In the genomic region with DNA sequence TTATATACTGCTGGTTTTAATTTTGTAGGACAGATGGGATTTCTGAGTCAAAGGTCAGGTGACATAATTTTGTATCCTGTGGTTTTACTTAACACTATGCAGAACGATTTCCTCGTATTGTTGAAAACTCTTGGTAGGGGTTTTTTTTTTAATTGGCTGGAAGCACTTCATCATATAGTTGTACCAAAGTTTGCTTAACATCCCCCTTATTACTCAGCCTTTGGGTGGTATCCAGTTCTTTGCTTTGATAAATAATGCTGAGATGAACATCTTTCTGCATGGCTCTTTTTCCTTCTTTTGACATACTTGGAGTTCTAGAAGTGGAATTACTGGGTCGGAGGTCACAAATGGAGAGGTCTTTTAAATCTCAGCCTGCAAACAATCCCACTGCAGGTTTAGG, we compare ENCODE assay signal across 27 cellular contexts.
"Had no signal": no experiment of that assay in that cellular context is flagged by ENCODE, and none has a peak within 500 bp of the region (broad histone marks: within the 10 kb centered on the region; RNA-seq: fewer than 3 reads in every experiment).

No MANE protein-coding gene starts in this region.

- DNase-seq: cortex of kidney; effector memory CD8-positive, alpha-beta T cell; erythroblast; esophagus squamous epithelium; foreskin keratinocyte; heart left ventricle; kidney; mesendoderm; midbrain; naive thymus-derived CD4-positive, alpha-beta T cell; occipital lobe; ovary; posterior cingulate gyrus; psoas muscle; right cardiac atrium; sigmoid colon; spleen; stimulated activated CD4-positive, alpha-beta T cell treated with anti-CD3 and anti-CD28 coated beads, Interleukin-4, amount 100 ng/mL, for 4 hours; stimulated activated naive B cell treated with anti-CD40 and anti-IgM and Interleukin-4, amounts not matched to agents 10 μg/mL and 1 μg/mL and 100 μg/mL, for 72 hours; upper lobe of left lung; uterus had no signal

- ATAC-seq: effector memory CD8-positive, alpha-beta T cell; foreskin keratinocyte; gastroesophageal sphincter; heart left ventricle; left lobe of liver; naive thymus-derived CD4-positive, alpha-beta T cell; psoas muscle; right cardiac atrium; stimulated activated naive B cell treated with anti-CD40 and anti-IgM and Interleukin-4, amounts not matched to agents 10 μg/mL and 1 μg/mL and 100 μg/mL, for 72 hours had no signal

- H3K4me3 ChIP-seq: esophagus squamous epithelium, gastroesophageal sphincter, heart left ventricle, hepatocyte, ovary, psoas muscle, sigmoid colon, spleen, thoracic aorta, tibial nerve, upper lobe of left lung, uterus had no signal

- H3K4me3 Mint-ChIP-seq: effector memory CD8-positive, alpha-beta T cell; naive thymus-derived CD4-positive, alpha-beta T cell; stimulated activated naive B cell treated with anti-CD40 and anti-IgM and Interleukin-4, amounts not matched to agents 10 μg/mL and 1 μg/mL and 100 μg/mL, for 72 hours; stimulated activated naive CD8-positive, alpha-beta T cell treated with anti-CD3 and anti-CD28 coated beads, Interleukin-15, Interleukin-2, amounts not matched to agents 100 ng/mL and 50 ng/mL, for 24 hours had no signal

- H3K27ac Mint-ChIP-seq: effector memory CD8-positive, alpha-beta T cell; naive thymus-derived CD4-positive, alpha-beta T cell; stimulated activated naive B cell treated with anti-CD40 and anti-IgM and Interleukin-4, amounts not matched to agents 10 μg/mL and 1 μg/mL and 100 μg/mL, for 72 hours; stimulated activated naive CD8-positive, alpha-beta T cell treated with anti-CD3 and anti-CD28 coated beads, Interleukin-15, Interleukin-2, amounts not matched to agents 100 ng/mL and 50 ng/mL, for 24 hours had no signal

- H3K9me3 Mint-ChIP-seq: effector memory CD8-positive, alpha-beta T cell had no signal
